ENCODE assay signal across 7 cellular contexts in the genomic region with DNA sequence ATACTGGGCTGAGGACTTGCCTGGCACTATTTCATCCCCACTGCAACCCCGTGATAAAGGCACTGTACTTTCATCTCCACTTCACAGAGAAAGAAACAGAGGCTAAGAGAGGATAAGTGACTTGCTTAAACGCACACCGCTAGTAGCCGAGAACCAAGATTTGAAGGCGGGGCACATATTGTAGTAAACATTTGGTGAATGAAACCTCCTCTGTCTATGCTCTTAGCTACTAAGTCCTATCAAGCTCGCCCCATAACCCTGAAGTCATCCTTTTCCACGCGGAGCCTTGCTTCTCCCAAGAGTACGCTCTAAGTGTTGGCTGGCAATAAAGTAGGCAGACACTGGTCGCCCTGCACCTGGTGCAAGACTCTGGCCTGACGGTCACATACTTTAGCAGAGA. TPM values are rescaled to one million over a fixed set of nuclear protein-coding genes. Genes with fewer than 3 reads are reported as not detected.
A peak's percentile ranks its signal among the peaks of the same experiment; 100 is the strongest.
DNase-seq lines count a peak whose midpoint lies in the region; ATAC-seq and FAIRE-seq lines count a peak whose summit lies in the region.

No MANE protein-coding gene starts in this region.

- no peaks in the 10 kb centered on the region for H3K27me3 Mint-ChIP-seq in IgD-negative memory B cell
- peaks cover 3% of the 10 kb centered on the region for H3K27me3 Mint-ChIP-seq in activated naive CD8-positive, alpha-beta T cell treated with anti-CD3 and anti-CD28 coated beads, Interleukin-2, amount 10 ng/mL, durations not matched to agents 7 days and 5 days

- no peaks in the 10 kb centered on the region for H3K36me3 Mint-ChIP-seq in IgD-negative memory B cell
- H3K36me3 Mint-ChIP-seq in activated naive CD8-positive, alpha-beta T cell treated with anti-CD3 and anti-CD28 coated beads, Interleukin-2, amount 10 ng/mL, durations not matched to agents 7 days and 5 days: no peaks in the 10 kb centered on the region
- no peaks in the 10 kb centered on the region for H3K36me3 Mint-ChIP-seq in stimulated activated effector memory CD8-positive, alpha-beta T cell treated with anti-CD3 and anti-CD28 coated beads, Interleukin-12 subunit alpha, Interleukin-12 subunit beta, amount 100 ng/mL, for 72 hours

- H3K27ac Mint-ChIP-seq in IgD-negative memory B cell: no peak overlapping the region
- H3K27ac Mint-ChIP-seq in activated naive CD8-positive, alpha-beta T cell treated with anti-CD3 and anti-CD28 coated beads, Interleukin-2, amount 10 ng/mL, durations not matched to agents 7 days and 5 days: no peak overlapping the region
- no peak overlapping the region for H3K27ac Mint-ChIP-seq in stimulated activated effector memory CD8-positive, alpha-beta T cell treated with anti-CD3 and anti-CD28 coated beads, Interleukin-12 subunit alpha, Interleukin-12 subunit beta, amount 100 ng/mL, for 72 hours

- in situ Hi-C loops in ACHN (cut with HindIII; ENCODE audit: low pct_ligation_motif_present, low pct_unique_long_range_greater_than_20kb, low sequenced_read_pairs): no loop called here

- peak overlapping the region; percentile 62 to 83 (median 76) for H3K4me3 Mint-ChIP-seq in IgD-negative memory B cell
- peak overlapping the region; percentile 74 for H3K4me3 Mint-ChIP-seq in activated naive CD8-positive, alpha-beta T cell treated with anti-CD3 and anti-CD28 coated beads, Interleukin-2, amount 10 ng/mL, durations not matched to agents 7 days and 5 days
- peak overlapping the region; percentile 61 for H3K4me3 Mint-ChIP-seq in stimulated activated effector memory CD8-positive, alpha-beta T cell treated with anti-CD3 and anti-CD28 coated beads, Interleukin-12 subunit alpha, Interleukin-12 subunit beta, amount 100 ng/mL, for 72 hours

- peaks cover 0 to 8% (median 3%) of the 10 kb centered on the region in 3 donors for H3K4me1 Mint-ChIP-seq in IgD-negative memory B cell
- peaks cover 11% of the 10 kb centered on the region for H3K4me1 Mint-ChIP-seq in activated naive CD8-positive, alpha-beta T cell treated with anti-CD3 and anti-CD28 coated beads, Interleukin-2, amount 10 ng/mL, durations not matched to agents 7 days and 5 days
- H3K4me1 Mint-ChIP-seq in stimulated activated effector memory CD8-positive, alpha-beta T cell treated with anti-CD3 and anti-CD28 coated beads, Interleukin-12 subunit alpha, Interleukin-12 subunit beta, amount 100 ng/mL, for 72 hours: peaks cover 17% of the 10 kb centered on the region

- POLR2A ChIA-PET in activated naive CD8-positive, alpha-beta T cell treated with anti-CD3 and anti-CD28 coated beads, Interleukin-2, amount 10 ng/mL, durations not matched to agents 7 days and 5 days (lab: Charles Lee): interaction anchor here (0.8 to 1.1 kb wide), 2 partner anchors 8 to 9 kb away, joined by 3 read pairs; no protein-coding TSS in a partner anchor

- ATAC-seq in activated naive CD8-positive, alpha-beta T cell treated with anti-CD3 and anti-CD28 coated beads, Interleukin-2, amount 10 ng/mL, durations not matched to agents 7 days and 5 days (ENCODE audit: low read depth): no peak
- ATAC-seq in stimulated activated effector memory CD8-positive, alpha-beta T cell treated with anti-CD3 and anti-CD28 coated beads, Interleukin-12 subunit alpha, Interleukin-12 subunit beta, amount 100 ng/mL, for 72 hours: no peak

- no peaks in the 10 kb centered on the region for H3K9me3 Mint-ChIP-seq in IgD-negative memory B cell
- peaks cover 2% of the 10 kb centered on the region for H3K9me3 Mint-ChIP-seq in activated naive CD8-positive, alpha-beta T cell treated with anti-CD3 and anti-CD28 coated beads, Interleukin-2, amount 10 ng/mL, durations not matched to agents 7 days and 5 days
- no peaks in the 10 kb centered on the region for H3K9me3 Mint-ChIP-seq in stimulated activated effector memory CD8-positive, alpha-beta T cell treated with anti-CD3 and anti-CD28 coated beads, Interleukin-12 subunit alpha, Interleukin-12 subunit beta, amount 100 ng/mL, for 72 hours

- no peak for FAIRE-seq in HTR-8/SVneo (lab: Jason Lieb, UNC)

- H3K4me3 ChIP-seq in iPS-18c (ENCODE audit: insufficient read depth, low read depth, low read length): peak overlapping the region; percentile 28; the same call in 1 of the 2 replicates

- H3K9me3 ChIP-seq in iPS-18c (ENCODE audit: control insufficient read depth, insufficient read depth, low read length): no peaks in the 10 kb centered on the region

- no peak for DNase-seq in activated naive CD8-positive, alpha-beta T cell treated with anti-CD3 and anti-CD28 coated beads, Interleukin-2, amount 10 ng/mL, durations not matched to agents 7 days and 5 days
- no peak for DNase-seq in stimulated activated effector memory CD8-positive, alpha-beta T cell treated with anti-CD3 and anti-CD28 coated beads, Interleukin-12 subunit alpha, Interleukin-12 subunit beta, amount 100 ng/mL, for 72 hours (ENCODE audit: low spot score in 2 of 2)
- no peak for DNase-seq in globus pallidus (ENCODE audit: low spot score)
- no peak for DNase-seq in HTR-8/SVneo (ENCODE audit: insufficient read length, low spot score)
- DNase-seq in ACHN: no peak

RNA-seq across cellular contexts. Expression of a gene that starts 1.1 kb away (rescaled TPM):
- polyA plus RNA-seq in IgD-negative memory B cell: 4.1 TPM
- 1 to 10 TPM; 7.6 to 8.8 TPM for total RNA-seq in activated naive CD8-positive, alpha-beta T cell treated with anti-CD3 and anti-CD28 coated beads, Interleukin-2, amount 10 ng/mL, durations not matched to agents 7 days and 5 days
